In genomic region chr1:145994391-145995120, GRCh38 we compare ENCODE assay signal across 8 cellular contexts. TPM values are rescaled to one million over a fixed set of nuclear protein-coding genes. Genes with fewer than 3 reads are reported as not detected.
DNase-seq lines count a peak whose midpoint lies in the region; ATAC-seq and TF ChIP-seq lines count a peak whose summit lies in the region.

No MANE protein-coding gene starts in this region.

- H3K27ac Mint-ChIP-seq in nephron progenitor cell = peak overlapping the region; percentile 99

- H3K9ac ChIP-seq in GM23248 (peak overlapping the region; percentile 81), SU-DHL-6 (ENCODE audit: low read length) (peak overlapping the region; percentile 94)

- H3K36me3 Mint-ChIP-seq in nephron progenitor cell (ENCODE audit: low read depth) = peaks cover 51% of the 10 kb centered on the region

- in situ Hi-C loops in GM23248 (cut with MboI) = no loop called here

- peak overlapping the region; percentile 91 for H3K4me3 ChIP-seq in GM23248
- H3K4me3 ChIP-seq in SU-DHL-6 (ENCODE audit: insufficient read depth, low read length, poor library complexity, severe bottlenecking) = peak overlapping the region; percentile 99
- H3K4me3 ChIP-seq in coronary artery = peak overlapping the region; percentile 97

- H3F3A ChIP-seq in GM23248 (ENCODE audit: insufficient read depth) (peaks cover 60% of the 10 kb centered on the region), SU-DHL-6 (ENCODE audit: insufficient read depth) (peaks cover 59% of the 10 kb centered on the region)

- TF ChIP-seq CTCF in SU-DHL-6 (IDR thresholded peaks at IDR 0.05; ENCODE audit: insufficient read depth, low read length, poor library complexity, severe bottlenecking) = no peak
- TF ChIP-seq CTCF in coronary artery (IDR thresholded peaks at IDR 0.05) = no peak
- no peak for TF ChIP-seq CTCF in nephron progenitor cell (IDR thresholded peaks at IDR 0.05)

- H3K4me1 Mint-ChIP-seq in nephron progenitor cell = peaks cover 71% of the 10 kb centered on the region

- ATAC-seq in HG03457 (IDR thresholded peaks at IDR 0.05; ENCODE audit: unreplicated experiment) (no peak), HG02759 (IDR thresholded peaks at IDR 0.05; ENCODE audit: unreplicated experiment) (no peak), HG02571 (IDR thresholded peaks at IDR 0.05; ENCODE audit: unreplicated experiment) (no peak)

- peak; percentile 31 for DNase-seq in GM23248
- no peak for DNase-seq in coronary artery (ENCODE audit: low spot score)
- DNase-seq in nephron progenitor cell = no peak
- DNase-seq in 8988T = no peak

- H3K4me3 Mint-ChIP-seq in nephron progenitor cell = peak overlapping the region; percentile 99

- peaks cover 5% of the 10 kb centered on the region for H3K9me3 Mint-ChIP-seq in nephron progenitor cell

- peaks cover 23% of the 10 kb centered on the region; the same call in 1 of the 2 replicates for H4K20me1 ChIP-seq in GM23248 (ENCODE audit: insufficient read depth)
- H4K20me1 ChIP-seq in SU-DHL-6 (ENCODE audit: low read depth, low read length) = peaks cover 5% of the 10 kb centered on the region; the same call in 1 of the 2 replicates

- peaks cover 40% of the 10 kb centered on the region for H3K79me2 ChIP-seq in GM23248 (ENCODE audit: insufficient read depth)
- peaks cover 14% of the 10 kb centered on the region for H3K79me2 ChIP-seq in SU-DHL-6 (ENCODE audit: insufficient read depth, low read length)

- H3K36me3 ChIP-seq in GM23248 (ENCODE audit: low read depth) (peaks cover 33% of the 10 kb centered on the region), SU-DHL-6 (ENCODE audit: low read length) (peaks cover 26% of the 10 kb centered on the region)

- no peaks in the 10 kb centered on the region for H3K9me3 ChIP-seq in GM23248 (ENCODE audit: low read depth)
- H3K9me3 ChIP-seq in SU-DHL-6 (ENCODE audit: insufficient read depth, low read length) = no peaks in the 10 kb centered on the region

- H3K9me2 ChIP-seq in GM23248 (ENCODE audit: insufficient read depth) (no peaks in the 10 kb centered on the region), SU-DHL-6 (replicated peaks; ENCODE audit: insufficient read depth, low read length) (no peaks in the 10 kb centered on the region)

- no peak overlapping the region; the same call in 1 of the 2 replicates for H3K27ac ChIP-seq in GM23248
- H3K27ac ChIP-seq in SU-DHL-6 (ENCODE audit: low read depth, low read length) = no peak overlapping the region
- H3K27ac ChIP-seq in coronary artery = peak overlapping the region; percentile 91 to 99

- H3K27me3 ChIP-seq in GM23248 (replicated peaks; ENCODE audit: insufficient read depth) (no peaks in the 10 kb centered on the region), SU-DHL-6 (ENCODE audit: low read length) (no peaks in the 10 kb centered on the region)

- WGBS in GM23248 (ENCODE audit: low coverage in 1 of 2, low lambda C conversion rate in 2 of 2, missing lambda C conversion rate in 2 of 2), 2 experiments = 59 to 62% methylated on average over 10 of the region's 10 CpGs

- H3K4me1 ChIP-seq in GM23248 (ENCODE audit: insufficient read depth) = peaks cover 33% of the 10 kb centered on the region

- H3K4me2 ChIP-seq in GM23248 (ENCODE audit: unreplicated experiment) = peak overlapping the region; percentile 95
- peak overlapping the region; percentile 90 for H3K4me2 ChIP-seq in SU-DHL-6 (ENCODE audit: low read depth, low read length, poor library complexity, severe bottlenecking)

- no peak overlapping the region for H2AFZ ChIP-seq in GM23248
- no peak overlapping the region for H2AFZ ChIP-seq in SU-DHL-6 (ENCODE audit: low read depth, low read length, severe bottlenecking)

- H3K27me3 Mint-ChIP-seq in nephron progenitor cell (ENCODE audit: low read depth, poor library complexity) = peaks cover 3% of the 10 kb centered on the region

RNA-seq across cellular contexts. Expression of gene TXNIP, which starts 1.8 kb away (rescaled TPM):
- 221 and 263 TPM in 2 replicates for total RNA-seq in GM23248 (2014; rRNA removed; shearing (Covaris generic))
- 169 and 180 TPM in 2 replicates for polyA plus RNA-seq in GM23248 (2016; fragmentation: Nextera tagmentation; extraction: Ambion mirVana)

RNA-seq across cellular contexts. Expression of gene HJV, which starts 27.0 kb away (rescaled TPM):
- total RNA-seq in GM23248 (2014; rRNA removed; shearing (Covaris generic)) = not detected in 2 replicates
- polyA plus RNA-seq in GM23248 (2016; fragmentation: Nextera tagmentation; extraction: Ambion mirVana) = not detected in 2 replicates

RNA-seq across cellular contexts. Expression of gene POLR3GL, which starts 30.1 kb away (rescaled TPM):
- total RNA-seq in GM23248 (2014; rRNA removed; shearing (Covaris generic)) = 17.4 and 24.2 TPM in 2 replicates
- 34.7 and 37.9 TPM in 2 replicates for polyA plus RNA-seq in GM23248 (2016; fragmentation: Nextera tagmentation; extraction: Ambion mirVana)

RNA-seq across cellular contexts. Expression of gene ANKRD34A, which starts 30.2 kb away (rescaled TPM):
- 0.25 and 1.3 TPM in 2 replicates for total RNA-seq in GM23248 (2014; rRNA removed; shearing (Covaris generic))
- 1.9 and 2.3 TPM in 2 replicates for polyA plus RNA-seq in GM23248 (2016; fragmentation: Nextera tagmentation; extraction: Ambion mirVana)

RNA-seq across cellular contexts. Expression of gene LIX1L, which starts 36.7 kb away (rescaled TPM):
- 26.1 and 36.5 TPM in 2 replicates for total RNA-seq in GM23248 (2014; rRNA removed; shearing (Covaris generic))
- polyA plus RNA-seq in GM23248 (2016; fragmentation: Nextera tagmentation; extraction: Ambion mirVana) = 18.3 TPM in 2 replicates

Comparison
In these comparisons a context has a peak if more than half of its experiments do, and no peak if none do; other contexts are left out.
1. H3K27ac ChIP-seq: peak in coronary artery (2 of 2); none in GM23248 (single experiment) and SU-DHL-6 (single experiment).
2. Peak in every context shown above with its lines, with median percentiles within 50 percentile points of each other: H3K4me3 ChIP-seq.